Comparison of ENCODE assay signal across 21 cellular contexts in genomic region chr15:42705336-42705735, GRCh38.
"Had no signal": no experiment of that assay in that cellular context is flagged by ENCODE, and none has a peak within 500 bp of the region (broad histone marks: within the 10 kb centered on the region; RNA-seq: fewer than 3 reads in every experiment).

No MANE protein-coding gene starts in this region.

- H3K4me1 Mint-ChIP-seq: endodermal cell, mesothelial cell of epicardium had no signal

- H3K27ac Mint-ChIP-seq: endodermal cell, mesothelial cell of epicardium, naive B cell had no signal

- H3K4me3 Mint-ChIP-seq: effector memory CD8-positive, alpha-beta T cell; endodermal cell; mesothelial cell of epicardium; naive B cell had no signal

- ATAC-seq: effector memory CD8-positive, alpha-beta T cell had no signal

- H3K27me3 Mint-ChIP-seq: effector memory CD8-positive, alpha-beta T cell; naive B cell had no signal

- H3K9me3 Mint-ChIP-seq: effector memory CD8-positive, alpha-beta T cell; endodermal cell; naive B cell had no signal

- DNase-seq: dermis blood vessel endothelial cell; dorsolateral prefrontal cortex; effector CD8-positive, alpha-beta T cell; effector memory CD8-positive, alpha-beta T cell; endodermal cell; erythroblast; esophagus squamous epithelium; foreskin fibroblast; foreskin melanocyte; gastrocnemius medialis; glutamatergic neuron; heart right ventricle; hippocampal formation; left cardiac atrium; left lung; left ventricle myocardium superior; lower lobe of right lung; mesenchymal stem cell; mucosa of descending colon; naive B cell had no signal
